8 cellular contexts compared by ENCODE assay signal in the genomic region with DNA sequence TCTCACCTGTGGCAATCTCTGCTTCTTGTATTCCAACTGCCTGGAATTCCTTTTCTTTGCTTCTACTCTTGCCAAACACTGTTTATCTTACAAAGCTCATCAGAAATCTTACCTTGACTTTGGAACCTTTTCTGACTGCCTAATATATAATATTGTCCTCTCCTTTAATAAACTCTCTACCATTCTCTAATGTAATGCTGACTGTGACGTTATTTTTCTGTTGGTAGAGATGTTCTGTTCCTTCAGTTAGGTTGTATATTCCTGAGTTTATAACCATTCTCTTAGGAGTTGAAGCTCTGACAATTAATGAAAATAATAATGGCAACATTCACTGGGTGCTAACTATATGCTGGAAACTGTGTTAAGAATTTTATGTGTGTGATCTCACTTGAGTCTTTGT.
"Had no signal": no experiment of that assay in that cellular context is flagged by ENCODE, and none has a peak within 500 bp of the region (broad histone marks: within the 10 kb centered on the region; RNA-seq: fewer than 3 reads in every experiment).

No MANE protein-coding gene starts in this region.

- DNase-seq: GDM1, GF-D8 had no signal

- H3K4me3 ChIP-seq: GM12878 had no signal

- ATAC-seq: GM12878 had no signal

- FAIRE-seq: G401.6, GM12878, GM12891, GM12892, GM18507, GM19239 had no signal
